Comparison of ENCODE assay signal across 8 cellular contexts in the genomic region with DNA sequence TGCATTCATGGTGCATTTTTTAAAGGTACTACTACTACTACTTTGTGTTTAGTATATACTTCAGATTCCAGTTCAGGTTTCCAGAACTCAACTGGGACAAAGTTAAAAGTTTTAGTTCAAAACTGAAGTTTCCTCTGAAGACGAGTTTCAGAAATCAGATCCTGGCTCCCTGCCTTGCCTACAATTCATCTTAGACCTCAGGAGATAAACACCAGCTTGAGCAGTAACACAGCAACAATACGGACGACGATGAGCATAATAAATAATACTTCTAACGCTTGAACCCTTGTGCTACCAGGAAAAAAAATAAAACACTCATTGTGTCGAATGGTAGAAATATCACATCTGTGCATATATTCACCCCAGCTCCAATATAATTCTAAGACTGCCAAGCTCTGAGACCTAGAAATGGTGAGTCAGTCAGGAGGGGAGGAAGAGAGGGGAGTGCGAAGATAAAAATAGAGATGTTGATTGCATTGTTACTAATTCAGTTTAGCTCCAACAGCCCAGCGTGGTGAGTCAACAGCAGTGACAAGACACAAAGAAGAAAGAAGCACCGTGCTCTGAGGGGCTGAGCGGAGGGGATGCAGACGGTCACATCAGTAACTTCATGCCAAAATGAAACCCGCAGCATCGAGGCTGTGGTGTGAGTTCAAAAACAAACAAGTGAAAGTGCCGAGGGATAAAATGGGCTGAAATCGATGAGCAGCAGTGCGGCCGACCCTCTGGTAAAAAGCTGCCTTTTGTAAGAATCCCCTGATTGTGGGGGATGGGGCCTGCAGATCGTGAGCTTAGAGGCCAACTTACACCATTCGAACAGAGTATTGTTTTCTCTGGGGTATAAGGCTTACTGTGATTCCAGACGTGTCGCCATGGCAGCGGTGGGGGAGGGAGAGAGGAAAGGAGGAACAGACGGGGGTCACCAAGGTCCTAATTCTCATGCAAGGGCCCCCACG.
DNase-seq lines count a peak whose midpoint lies in the region; ATAC-seq and TF ChIP-seq lines count a peak whose summit lies in the region.

No MANE protein-coding gene starts in this region.

- H3K4me3 ChIP-seq in ACC112 (ENCODE audit: low read depth, low read length) (peak overlapping the region; percentile 69), adrenal gland (peak overlapping the region in 2 of 4 donors; percentile 18 to 56), hepatocyte (no peak overlapping the region)

- H3K79me2 ChIP-seq in ACC112 (ENCODE audit: control insufficient read depth, insufficient read depth, low read length, unreplicated experiment) (no peaks in the 10 kb centered on the region), hepatocyte (peaks cover 2% of the 10 kb centered on the region)

- intact Hi-C loops in adrenal gland (cut with DNase I): no loop called here
- intact Hi-C loops in sciatic nerve (cut with DNase I): no loop called here

- H3K27ac ChIP-seq in ACC112 (ENCODE audit: low read depth, low read length) (no peak overlapping the region), adrenal gland (peak overlapping the region in 4 of 5 donors; percentile 31 to 88 (median 70)), hepatocyte (peak overlapping the region; percentile 5)

- TF ChIP-seq CTCF in adrenal gland (IDR thresholded peaks at IDR 0.05) (no peak), hepatocyte (IDR thresholded peaks at IDR 0.05; ENCODE audit: poor library complexity) (no peak)

- DNase-seq in HT1080 (ENCODE audit: low read depth) (peak; percentile 94), adrenal gland (peak; percentile 65 to 89 (median 75)), hepatocyte (ENCODE audit: low spot score) (peak; percentile 36), sciatic nerve (ENCODE audit: low spot score) (peak; percentile 67), DMS53 (lab: John Stamatoyannopoulos, UW) (no peak)
- DNase-seq in effector CD4-positive, alpha-beta T cell: no peak

- peak overlapping the region; percentile 71 for H3K4me2 ChIP-seq in hepatocyte

- no peaks in the 10 kb centered on the region for H3K9me2 ChIP-seq in hepatocyte (replicated peaks; ENCODE audit: insufficient read depth)

- WGBS in adrenal gland, 4 donors: 9 to 14% (median 11%) methylated on average over 23 to 24 of the region's 24 CpGs
- WGBS in hepatocyte (ENCODE audit: low lambda C conversion rate, missing lambda C conversion rate): 30% methylated on average over 23 of the region's 24 CpGs

- ATAC-seq in sciatic nerve (peak; percentile 70), GM18502 (IDR thresholded peaks at IDR 0.05; ENCODE audit: poor library complexity, unreplicated experiment) (no peak)

- H3K27me3 ChIP-seq in ACC112 (ENCODE audit: insufficient read depth, low read length) (no peaks in the 10 kb centered on the region), adrenal gland (no peaks in the 10 kb centered on the region), hepatocyte (no peaks in the 10 kb centered on the region)

- H3K9me3 ChIP-seq in adrenal gland (replicated peaks in 1 of 3) (peaks cover 0 to under 1% (median 0%) of the 10 kb centered on the region in 3 donors), hepatocyte (ENCODE audit: low read depth) (no peaks in the 10 kb centered on the region)

- H3K4me1 ChIP-seq in ACC112 (ENCODE audit: control insufficient read depth, insufficient read depth, low read length, unreplicated experiment): peaks cover 7% of the 10 kb centered on the region
- peaks cover 15 to 29% of the 10 kb centered on the region in 2 donors for H3K4me1 ChIP-seq in adrenal gland (replicated peaks in 1 of 2)
- H3K4me1 ChIP-seq in hepatocyte (ENCODE audit: insufficient read depth): peaks cover 14% of the 10 kb centered on the region

- H2AFZ ChIP-seq in ACC112 (ENCODE audit: low read length, unreplicated experiment) (peak overlapping the region; percentile 19), hepatocyte (peak overlapping the region; percentile 47)

- TF ChIP-seq POLR2A in adrenal gland (IDR thresholded peaks at IDR 0.05): peak in 1 of 2 donors; percentile 65

- H3K36me3 ChIP-seq in ACC112 (ENCODE audit: insufficient read depth, low read length) (no peaks in the 10 kb centered on the region), adrenal gland (replicated peaks in 1 of 2) (no peaks in the 10 kb centered on the region), hepatocyte (replicated peaks; ENCODE audit: insufficient read depth, low read depth) (no peaks in the 10 kb centered on the region)

- no peaks in the 10 kb centered on the region for H4K20me1 ChIP-seq in hepatocyte (ENCODE audit: insufficient read depth, poor library complexity, severe bottlenecking)

Comparison
In these comparisons a context has a peak if more than half of its experiments do, and no peak if none do; other contexts are left out.
1. DNase-seq: peak in HT1080 (single experiment), adrenal gland (7 of 7), hepatocyte (single experiment) and sciatic nerve (single experiment); none in DMS53 (single experiment) and effector CD4-positive, alpha-beta T cell (single experiment).